Comparison of ENCODE assay signal across 8 cellular contexts in the genomic region with DNA sequence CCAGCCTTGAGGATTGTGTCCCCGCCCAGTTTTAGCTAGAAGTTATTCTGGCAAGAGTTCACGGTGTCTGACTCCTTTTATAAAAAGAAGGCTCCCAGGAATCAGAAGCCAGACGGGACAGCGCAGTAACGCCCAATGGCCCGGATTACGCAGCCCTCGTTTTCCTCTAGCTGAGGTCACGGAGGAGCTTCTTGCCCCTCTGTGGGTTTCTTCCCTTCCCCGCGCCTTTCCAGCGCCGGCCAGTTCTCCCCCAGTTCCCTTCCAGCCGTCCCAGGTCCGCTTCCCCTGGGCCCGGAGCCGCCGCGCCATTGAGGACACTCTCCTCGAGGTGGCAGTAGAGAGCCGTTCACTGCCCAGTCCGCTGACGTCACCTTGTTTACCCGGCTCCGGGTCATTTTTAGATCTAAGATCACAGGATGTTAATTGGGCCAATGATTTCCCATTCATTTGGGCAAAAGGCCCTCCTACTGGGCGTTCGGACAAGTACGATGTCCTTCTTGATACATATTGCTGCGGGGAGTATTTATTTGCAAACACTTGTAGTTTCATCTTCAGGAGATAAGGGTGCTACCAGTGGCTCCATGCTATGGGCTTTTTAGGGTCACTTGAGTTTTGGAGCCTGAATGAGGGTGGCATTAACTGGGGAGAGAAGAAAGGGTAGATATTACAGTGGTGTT.
DNase-seq lines count a peak whose midpoint lies in the region; ATAC-seq and TF ChIP-seq lines count a peak whose summit lies in the region.

No MANE protein-coding gene starts in this region.

- no peaks in the 10 kb centered on the region for H3K9me3 Mint-ChIP-seq in natural killer cell treated with Interleukin-12 subunit alpha and Interleukin-12 subunit beta and Interleukin-15 and Interleukin-18, amount 100 ng/mL, for 72 hours
- H3K9me3 Mint-ChIP-seq in stimulated activated naive B cell treated with anti-CD40 and anti-IgM and Interleukin-4, amounts not matched to agents 10 μg/mL and 1 μg/mL and 100 μg/mL, for 72 hours, result no peaks in the 10 kb centered on the region

- DNase-seq in DMS 273 treated with DMSO at 0.1 percent for 48 hours (lab: John Stamatoyannopoulos, UW), result peak; percentile 33
- peak; percentile 80 for DNase-seq in RPMI8226
- DNase-seq in activated T-helper 9 cell treated with anti-CD3 and anti-CD28 coated beads, Interleukin-2, amount 50 U/mL, for 16 hours (ENCODE audit: low read depth), result peak; percentile 68
- DNase-seq in fibroblast of pulmonary artery (ENCODE audit: low read depth), result peak; percentile 81
- peak; percentile 79 for DNase-seq in natural killer cell treated with Interleukin-12 subunit alpha and Interleukin-12 subunit beta and Interleukin-15 and Interleukin-18, amount 100 ng/mL, for 72 hours (ENCODE audit: low spot score)
- DNase-seq in stimulated activated naive B cell treated with anti-CD40 and anti-IgM and Interleukin-4, amounts not matched to agents 10 μg/mL and 1 μg/mL and 100 μg/mL, for 72 hours, result peak; percentile 73

- peak overlapping the region; percentile 21 to 83 for H3K27ac Mint-ChIP-seq in natural killer cell treated with Interleukin-12 subunit alpha and Interleukin-12 subunit beta and Interleukin-15 and Interleukin-18, amount 100 ng/mL, for 72 hours
- peak overlapping the region; percentile 89 for H3K27ac Mint-ChIP-seq in stimulated activated naive B cell treated with anti-CD40 and anti-IgM and Interleukin-4, amounts not matched to agents 10 μg/mL and 1 μg/mL and 100 μg/mL, for 72 hours

- peak overlapping the region; percentile 47 for H3K4me3 ChIP-seq in fibroblast of pulmonary artery (replicated peaks; ENCODE audit: low read depth, low read length)

- no peaks in the 10 kb centered on the region for H3K36me3 Mint-ChIP-seq in natural killer cell treated with Interleukin-12 subunit alpha and Interleukin-12 subunit beta and Interleukin-15 and Interleukin-18, amount 100 ng/mL, for 72 hours
- H3K36me3 Mint-ChIP-seq in stimulated activated naive B cell treated with anti-CD40 and anti-IgM and Interleukin-4, amounts not matched to agents 10 μg/mL and 1 μg/mL and 100 μg/mL, for 72 hours, result no peaks in the 10 kb centered on the region

- no peaks in the 10 kb centered on the region for H3K27me3 Mint-ChIP-seq in natural killer cell treated with Interleukin-12 subunit alpha and Interleukin-12 subunit beta and Interleukin-15 and Interleukin-18, amount 100 ng/mL, for 72 hours
- no peaks in the 10 kb centered on the region for H3K27me3 Mint-ChIP-seq in stimulated activated naive B cell treated with anti-CD40 and anti-IgM and Interleukin-4, amounts not matched to agents 10 μg/mL and 1 μg/mL and 100 μg/mL, for 72 hours

- ATAC-seq in GM21723 (IDR thresholded peaks at IDR 0.05; ENCODE audit: unreplicated experiment), result peak; percentile 77
- peak; percentile 87 to 90 for ATAC-seq in natural killer cell treated with Interleukin-12 subunit alpha and Interleukin-12 subunit beta and Interleukin-15 and Interleukin-18, amount 100 ng/mL, for 72 hours
- ATAC-seq in stimulated activated naive B cell treated with anti-CD40 and anti-IgM and Interleukin-4, amounts not matched to agents 10 μg/mL and 1 μg/mL and 100 μg/mL, for 72 hours (replicated peaks), result peak; percentile 67 to 76

- peaks cover 22 to 23% of the 10 kb centered on the region in 2 donors for H3K4me1 Mint-ChIP-seq in natural killer cell treated with Interleukin-12 subunit alpha and Interleukin-12 subunit beta and Interleukin-15 and Interleukin-18, amount 100 ng/mL, for 72 hours (ENCODE audit: low read depth in 2 of 2)
- H3K4me1 Mint-ChIP-seq in stimulated activated naive B cell treated with anti-CD40 and anti-IgM and Interleukin-4, amounts not matched to agents 10 μg/mL and 1 μg/mL and 100 μg/mL, for 72 hours, result peaks cover 27 to 28% of the 10 kb centered on the region in 2 donors

- TF ChIP-seq CTCF in LNCAP (IDR thresholded peaks at IDR 0.05) (peak; percentile 72), fibroblast of pulmonary artery (IDR thresholded peaks at IDR 0.05; ENCODE audit: low read length, missing control alignments) (peak; percentile 89)

- peak overlapping the region; percentile 76 for H3K4me3 Mint-ChIP-seq in natural killer cell treated with Interleukin-12 subunit alpha and Interleukin-12 subunit beta and Interleukin-15 and Interleukin-18, amount 100 ng/mL, for 72 hours
- peak overlapping the region; percentile 83 to 84 for H3K4me3 Mint-ChIP-seq in stimulated activated naive B cell treated with anti-CD40 and anti-IgM and Interleukin-4, amounts not matched to agents 10 μg/mL and 1 μg/mL and 100 μg/mL, for 72 hours

Comparison
In these comparisons a context has a peak if more than half of its experiments do, and no peak if none do; other contexts are left out.
1. Peak in every context shown above with its lines: DNase-seq, ATAC-seq and H3K4me3 ChIP-seq.